Comparison of ENCODE assay signal across 6 cellular contexts in the genomic region with DNA sequence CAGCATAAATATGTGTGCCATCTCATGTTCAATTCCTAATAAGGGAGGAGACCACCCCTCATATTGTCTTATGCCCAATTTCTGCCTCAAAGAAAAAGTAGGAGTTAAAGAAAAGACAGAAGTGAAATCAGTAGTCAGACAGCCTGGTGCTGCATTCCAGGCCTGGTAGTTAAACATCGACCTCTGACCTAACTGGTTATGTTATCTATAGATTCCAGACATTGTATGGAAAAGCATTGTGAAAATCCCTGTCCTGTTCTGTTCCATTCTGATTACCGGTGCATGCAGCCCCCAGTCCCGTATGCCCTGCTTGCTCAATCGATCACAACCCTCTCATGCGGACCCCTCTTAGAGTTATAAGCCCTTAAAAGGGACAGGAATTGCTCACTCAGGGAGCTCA. TPM values are rescaled to one million over a fixed set of nuclear protein-coding genes. Genes with fewer than 3 reads are reported as not detected.
"Had no signal": no experiment of that assay in that cellular context is flagged by ENCODE, and none has a peak within 500 bp of the region (broad histone marks: within the 10 kb centered on the region; RNA-seq: fewer than 3 reads in every experiment).

No MANE protein-coding gene starts in this region.

RNA-seq across cellular contexts. Expression of a gene that starts 38.2 kb away (rescaled TPM):
- total RNA-seq: M059J, PC-3, Peyer's patch, Right ventricle myocardium superior, SJSA1 had no signal
- polyA plus RNA-seq: SK-N-SH had no signal
